Comparison of ENCODE assay signal across 1 cellular context in the genomic region with DNA sequence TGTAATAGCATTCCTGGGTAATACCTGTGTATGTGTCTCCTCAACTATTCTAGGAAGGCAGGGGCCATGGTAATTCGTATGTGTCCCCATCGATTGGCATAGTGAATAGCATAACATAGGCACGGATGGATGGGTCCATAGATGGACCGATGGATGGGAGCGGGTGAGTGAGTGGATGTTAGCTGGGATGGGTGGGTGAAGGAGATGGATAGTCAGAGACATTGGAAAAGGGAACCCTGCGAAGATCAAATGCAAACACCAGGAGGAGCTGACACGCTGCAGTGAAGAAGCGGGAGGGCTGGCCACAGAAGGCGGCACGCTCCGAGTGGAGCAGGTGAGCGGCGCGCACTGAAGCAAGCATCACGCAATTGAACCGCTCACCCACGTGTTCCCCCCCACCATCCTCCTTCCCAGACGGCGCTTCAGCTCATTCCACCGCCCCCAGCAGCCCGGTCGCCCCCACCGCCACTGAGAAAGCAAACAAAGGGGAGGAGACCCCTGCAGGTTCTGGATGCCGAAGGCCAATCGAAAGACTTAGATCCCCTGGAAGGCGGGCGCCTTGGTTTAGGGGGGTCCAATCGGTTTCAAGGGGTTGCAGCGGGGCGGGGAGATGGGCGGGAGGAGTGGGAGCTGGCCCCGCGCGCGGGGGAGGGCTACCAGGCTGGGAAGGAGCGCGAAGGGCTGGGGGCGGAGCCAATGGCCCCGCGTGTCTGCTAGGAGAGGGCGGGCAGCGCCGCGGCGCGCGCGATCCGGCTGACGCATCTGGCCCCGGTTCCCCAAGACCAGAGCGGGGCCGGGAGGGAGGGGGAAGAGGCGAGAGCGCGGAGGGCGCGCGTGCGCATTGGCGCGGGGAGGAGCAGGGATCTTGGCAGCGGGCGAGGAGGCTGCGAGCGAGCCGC.
A peak's percentile ranks its signal among the peaks of the same experiment; 100 is the strongest.
TF ChIP-seq lines count a peak whose summit lies in the region.

A gene (plus strand): TSS at position 839 of the 899 bp plus-strand sequence. CDS start 90 bp downstream, outside the sequence.

TF ChIP-seq in GM12878, 131 proteins besides CTCF, POLR2A, EP300 and RAD21 (continued from another document and continues in another):
- TF ChIP-seq, protein P1, sequence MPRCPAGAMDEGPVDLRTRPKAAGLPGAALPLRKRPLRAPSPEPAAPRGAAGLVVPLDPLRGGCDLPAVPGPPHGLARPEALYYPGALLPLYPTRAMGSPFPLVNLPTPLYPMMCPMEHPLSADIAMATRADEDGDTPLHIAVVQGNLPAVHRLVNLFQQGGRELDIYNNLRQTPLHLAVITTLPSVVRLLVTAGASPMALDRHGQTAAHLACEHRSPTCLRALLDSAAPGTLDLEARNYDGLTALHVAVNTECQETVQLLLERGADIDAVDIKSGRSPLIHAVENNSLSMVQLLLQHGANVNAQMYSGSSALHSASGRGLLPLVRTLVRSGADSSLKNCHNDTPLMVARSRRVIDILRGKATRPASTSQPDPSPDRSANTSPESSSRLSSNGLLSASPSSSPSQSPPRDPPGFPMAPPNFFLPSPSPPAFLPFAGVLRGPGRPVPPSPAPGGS (IDR thresholded peaks at IDR 0.05; ENCODE audit: borderline replicate concordance, insufficient read depth, low read depth, low read length, poor library complexity, severe bottlenecking): no peak
- TF ChIP-seq NFIC (IDR thresholded peaks at IDR 0.05; ENCODE audit: low read depth, low read length): no peak
- TF ChIP-seq BHLHE40 (IDR thresholded peaks at IDR 0.05; ENCODE audit: borderline replicate concordance in 1 of 2, low read depth in 2 of 2, low read length in 1 of 2): peak; percentile 83 to 91
- TF ChIP-seq ESRRA (IDR thresholded peaks at IDR 0.05; ENCODE audit: low read length): no peak
- peak; percentile 13; the same call in 1 of the 2 replicates for TF ChIP-seq RB1 (IDR thresholded peaks at IDR 0.05; ENCODE audit: borderline replicate concordance)
- no peak for TF ChIP-seq FOXM1 (IDR thresholded peaks at IDR 0.05; ENCODE audit: low read depth, low read length)
- TF ChIP-seq MYC (IDR thresholded peaks at IDR 0.05; ENCODE audit: insufficient read depth, insufficient read length, insufficient replicate concordance, low read length, severe bottlenecking): peak; percentile 55
- 0 out of 2 replicates have a peak, but pooled peaks have one; percentile 81 for TF ChIP-seq NBN (IDR thresholded peaks at IDR 0.05)
- TF ChIP-seq BRCA1 (IDR thresholded peaks at IDR 0.05; ENCODE audit: low read depth, low read length): no peak
- TF ChIP-seq, protein P2, sequence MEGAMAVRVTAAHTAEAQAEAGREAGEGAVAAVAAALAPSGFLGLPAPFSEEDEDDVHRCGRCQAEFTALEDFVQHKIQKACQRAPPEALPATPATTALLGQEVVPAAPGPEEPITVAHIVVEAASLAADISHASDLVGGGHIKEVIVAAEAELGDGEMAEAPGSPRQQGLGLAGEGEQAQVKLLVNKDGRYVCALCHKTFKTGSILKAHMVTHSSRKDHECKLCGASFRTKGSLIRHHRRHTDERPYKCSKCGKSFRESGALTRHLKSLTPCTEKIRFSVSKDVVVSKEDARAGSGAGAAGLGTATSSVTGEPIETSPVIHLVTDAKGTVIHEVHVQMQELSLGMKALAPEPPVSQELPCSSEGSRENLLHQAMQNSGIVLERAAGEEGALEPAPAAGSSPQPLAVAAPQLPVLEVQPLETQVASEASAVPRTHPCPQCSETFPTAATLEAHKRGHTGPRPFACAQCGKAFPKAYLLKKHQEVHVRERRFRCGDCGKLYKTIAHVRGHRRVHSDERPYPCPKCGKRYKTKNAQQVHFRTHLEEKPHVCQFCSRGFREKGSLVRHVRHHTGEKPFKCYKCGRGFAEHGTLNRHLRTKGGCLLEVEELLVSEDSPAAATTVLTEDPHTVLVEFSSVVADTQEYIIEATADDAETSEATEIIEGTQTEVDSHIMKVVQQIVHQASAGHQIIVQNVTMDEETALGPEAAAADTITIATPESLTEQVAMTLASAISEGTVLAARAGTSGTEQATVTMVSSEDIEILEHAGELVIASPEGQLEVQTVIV (IDR thresholded peaks at IDR 0.05; ENCODE audit: borderline replicate concordance, partially characterized antibody): no peak
- TF ChIP-seq RUNX3 (IDR thresholded peaks at IDR 0.05; ENCODE audit: low read length): peak; percentile 21; the same call in 1 of the 2 replicates
- TF ChIP-seq, protein P3, sequence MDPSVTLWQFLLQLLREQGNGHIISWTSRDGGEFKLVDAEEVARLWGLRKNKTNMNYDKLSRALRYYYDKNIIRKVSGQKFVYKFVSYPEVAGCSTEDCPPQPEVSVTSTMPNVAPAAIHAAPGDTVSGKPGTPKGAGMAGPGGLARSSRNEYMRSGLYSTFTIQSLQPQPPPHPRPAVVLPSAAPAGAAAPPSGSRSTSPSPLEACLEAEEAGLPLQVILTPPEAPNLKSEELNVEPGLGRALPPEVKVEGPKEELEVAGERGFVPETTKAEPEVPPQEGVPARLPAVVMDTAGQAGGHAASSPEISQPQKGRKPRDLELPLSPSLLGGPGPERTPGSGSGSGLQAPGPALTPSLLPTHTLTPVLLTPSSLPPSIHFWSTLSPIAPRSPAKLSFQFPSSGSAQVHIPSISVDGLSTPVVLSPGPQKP (IDR thresholded peaks at IDR 0.05; ENCODE audit: low read depth, low read length): no peak
- TF ChIP-seq TAF1 (IDR thresholded peaks at IDR 0.05; ENCODE audit: borderline replicate concordance, low read depth, low read length): peak; percentile 38; the same call in 1 of the 2 replicates
- peak; percentile 86; the same call in 1 of the 2 replicates for TF ChIP-seq HDGF (IDR thresholded peaks at IDR 0.05)
- TF ChIP-seq POLR2AphosphoS2 (IDR thresholded peaks at IDR 0.05; ENCODE audit: low read depth, low read length): no peak
- TF ChIP-seq, protein P4, sequence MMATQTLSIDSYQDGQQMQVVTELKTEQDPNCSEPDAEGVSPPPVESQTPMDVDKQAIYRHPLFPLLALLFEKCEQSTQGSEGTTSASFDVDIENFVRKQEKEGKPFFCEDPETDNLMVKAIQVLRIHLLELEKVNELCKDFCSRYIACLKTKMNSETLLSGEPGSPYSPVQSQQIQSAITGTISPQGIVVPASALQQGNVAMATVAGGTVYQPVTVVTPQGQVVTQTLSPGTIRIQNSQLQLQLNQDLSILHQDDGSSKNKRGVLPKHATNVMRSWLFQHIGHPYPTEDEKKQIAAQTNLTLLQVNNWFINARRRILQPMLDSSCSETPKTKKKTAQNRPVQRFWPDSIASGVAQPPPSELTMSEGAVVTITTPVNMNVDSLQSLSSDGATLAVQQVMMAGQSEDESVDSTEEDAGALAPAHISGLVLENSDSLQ (IDR thresholded peaks at IDR 0.05): peak; percentile 57
- TF ChIP-seq GATAD2B (conservative IDR thresholded peaks at IDR 0.05; ENCODE audit: low read depth): 0 out of 2 replicates have a peak, but pooled peaks have one; percentile 24
- peak; percentile 76 for TF ChIP-seq SP1 (IDR thresholded peaks at IDR 0.05; ENCODE audit: low read depth, low read length)
- peak in 1 of 2 experiments; percentile 84; a peak in 1 of 3 replicates for TF ChIP-seq EGR1 (IDR thresholded peaks at IDR 0.05; ENCODE audit: borderline replicate concordance in 1 of 2, low read depth in 2 of 2, low read length in 2 of 2)
- peak; percentile 73; the same call in 1 of the 2 replicates for TF ChIP-seq EED (IDR thresholded peaks at IDR 0.05; ENCODE audit: low read depth)
- no peak for TF ChIP-seq MTA3 (IDR thresholded peaks at IDR 0.05; ENCODE audit: borderline replicate concordance, low read length)
- TF ChIP-seq HDAC2 (IDR thresholded peaks at IDR 0.05): no peak
- no peak for TF ChIP-seq ZNF217 (IDR thresholded peaks at IDR 0.05)
- TF ChIP-seq RFX5 (IDR thresholded peaks at IDR 0.05; ENCODE audit: low read depth, low read length): 0 out of 2 replicates have a peak, but pooled peaks have one; percentile 7
- TF ChIP-seq SMC3 (IDR thresholded peaks at IDR 0.05; ENCODE audit: borderline replicate concordance, low read length): peak; percentile 82
- TF ChIP-seq, protein P5, sequence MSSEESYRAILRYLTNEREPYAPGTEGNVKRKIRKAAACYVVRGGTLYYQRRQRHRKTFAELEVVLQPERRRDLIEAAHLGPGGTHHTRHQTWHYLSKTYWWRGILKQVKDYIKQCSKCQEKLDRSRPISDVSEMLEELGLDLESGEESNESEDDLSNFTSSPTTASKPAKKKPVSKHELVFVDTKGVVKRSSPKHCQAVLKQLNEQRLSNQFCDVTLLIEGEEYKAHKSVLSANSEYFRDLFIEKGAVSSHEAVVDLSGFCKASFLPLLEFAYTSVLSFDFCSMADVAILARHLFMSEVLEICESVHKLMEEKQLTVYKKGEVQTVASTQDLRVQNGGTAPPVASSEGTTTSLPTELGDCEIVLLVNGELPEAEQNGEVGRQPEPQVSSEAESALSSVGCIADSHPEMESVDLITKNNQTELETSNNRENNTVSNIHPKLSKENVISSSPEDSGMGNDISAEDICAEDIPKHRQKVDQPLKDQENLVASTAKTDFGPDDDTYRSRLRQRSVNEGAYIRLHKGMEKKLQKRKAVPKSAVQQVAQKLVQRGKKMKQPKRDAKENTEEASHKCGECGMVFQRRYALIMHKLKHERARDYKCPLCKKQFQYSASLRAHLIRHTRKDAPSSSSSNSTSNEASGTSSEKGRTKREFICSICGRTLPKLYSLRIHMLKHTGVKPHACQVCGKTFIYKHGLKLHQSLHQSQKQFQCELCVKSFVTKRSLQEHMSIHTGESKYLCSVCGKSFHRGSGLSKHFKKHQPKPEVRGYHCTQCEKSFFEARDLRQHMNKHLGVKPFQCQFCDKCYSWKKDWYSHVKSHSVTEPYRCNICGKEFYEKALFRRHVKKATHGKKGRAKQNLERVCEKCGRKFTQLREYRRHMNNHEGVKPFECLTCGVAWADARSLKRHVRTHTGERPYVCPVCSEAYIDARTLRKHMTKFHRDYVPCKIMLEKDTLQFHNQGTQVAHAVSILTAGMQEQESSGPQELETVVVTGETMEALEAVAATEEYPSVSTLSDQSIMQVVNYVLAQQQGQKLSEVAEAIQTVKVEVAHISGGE (CRISPR knock-in tag; IDR thresholded peaks at IDR 0.05): no peak
- TF ChIP-seq KLF5 (IDR thresholded peaks at IDR 0.05; ENCODE audit: partially characterized antibody): peak; percentile 72
- TF ChIP-seq SREBF1 (IDR thresholded peaks at IDR 0.05; ENCODE audit: low read length): no peak
- TF ChIP-seq RCOR1 (conservative IDR thresholded peaks at IDR 0.05; ENCODE audit: low read depth, low read length): no peak
- TF ChIP-seq, protein P6, sequence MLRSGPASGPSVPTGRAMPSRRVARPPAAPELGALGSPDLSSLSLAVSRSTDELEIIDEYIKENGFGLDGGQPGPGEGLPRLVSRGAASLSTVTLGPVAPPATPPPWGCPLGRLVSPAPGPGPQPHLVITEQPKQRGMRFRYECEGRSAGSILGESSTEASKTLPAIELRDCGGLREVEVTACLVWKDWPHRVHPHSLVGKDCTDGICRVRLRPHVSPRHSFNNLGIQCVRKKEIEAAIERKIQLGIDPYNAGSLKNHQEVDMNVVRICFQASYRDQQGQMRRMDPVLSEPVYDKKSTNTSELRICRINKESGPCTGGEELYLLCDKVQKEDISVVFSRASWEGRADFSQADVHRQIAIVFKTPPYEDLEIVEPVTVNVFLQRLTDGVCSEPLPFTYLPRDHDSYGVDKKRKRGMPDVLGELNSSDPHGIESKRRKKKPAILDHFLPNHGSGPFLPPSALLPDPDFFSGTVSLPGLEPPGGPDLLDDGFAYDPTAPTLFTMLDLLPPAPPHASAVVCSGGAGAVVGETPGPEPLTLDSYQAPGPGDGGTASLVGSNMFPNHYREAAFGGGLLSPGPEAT (IDR thresholded peaks at IDR 0.05; ENCODE audit: low read depth): peak; percentile 63
- no peak for TF ChIP-seq ZNF274 (IDR thresholded peaks at IDR 0.05; ENCODE audit: insufficient read depth, insufficient read length)
- TF ChIP-seq IKZF1 (conservative IDR thresholded peaks at IDR 0.05): peak; percentile 83
- TF ChIP-seq, protein P7, sequence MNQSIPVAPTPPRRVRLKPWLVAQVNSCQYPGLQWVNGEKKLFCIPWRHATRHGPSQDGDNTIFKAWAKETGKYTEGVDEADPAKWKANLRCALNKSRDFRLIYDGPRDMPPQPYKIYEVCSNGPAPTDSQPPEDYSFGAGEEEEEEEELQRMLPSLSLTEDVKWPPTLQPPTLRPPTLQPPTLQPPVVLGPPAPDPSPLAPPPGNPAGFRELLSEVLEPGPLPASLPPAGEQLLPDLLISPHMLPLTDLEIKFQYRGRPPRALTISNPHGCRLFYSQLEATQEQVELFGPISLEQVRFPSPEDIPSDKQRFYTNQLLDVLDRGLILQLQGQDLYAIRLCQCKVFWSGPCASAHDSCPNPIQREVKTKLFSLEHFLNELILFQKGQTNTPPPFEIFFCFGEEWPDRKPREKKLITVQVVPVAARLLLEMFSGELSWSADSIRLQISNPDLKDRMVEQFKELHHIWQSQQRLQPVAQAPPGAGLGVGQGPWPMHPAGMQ (IDR thresholded peaks at IDR 0.05; ENCODE audit: borderline replicate concordance): no peak
- 0 out of 2 replicates have a peak, but pooled peaks have one; percentile 6 for TF ChIP-seq CREM (IDR thresholded peaks at IDR 0.05; ENCODE audit: low read depth)
- TF ChIP-seq CHD4 (IDR thresholded peaks at IDR 0.05): no peak
- TF ChIP-seq SMARCA5 (IDR thresholded peaks at IDR 0.05): peak; percentile 88
- no peak for TF ChIP-seq RELA (IDR thresholded peaks at IDR 0.05; ENCODE audit: borderline replicate concordance, partially characterized antibody)
- TF ChIP-seq, protein P8, sequence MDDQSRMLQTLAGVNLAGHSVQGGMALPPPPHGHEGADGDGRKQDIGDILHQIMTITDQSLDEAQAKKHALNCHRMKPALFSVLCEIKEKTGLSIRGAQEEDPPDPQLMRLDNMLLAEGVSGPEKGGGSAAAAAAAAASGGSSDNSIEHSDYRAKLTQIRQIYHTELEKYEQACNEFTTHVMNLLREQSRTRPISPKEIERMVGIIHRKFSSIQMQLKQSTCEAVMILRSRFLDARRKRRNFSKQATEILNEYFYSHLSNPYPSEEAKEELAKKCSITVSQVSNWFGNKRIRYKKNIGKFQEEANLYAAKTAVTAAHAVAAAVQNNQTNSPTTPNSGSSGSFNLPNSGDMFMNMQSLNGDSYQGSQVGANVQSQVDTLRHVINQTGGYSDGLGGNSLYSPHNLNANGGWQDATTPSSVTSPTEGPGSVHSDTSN (IDR thresholded peaks at IDR 0.05; ENCODE audit: insufficient replicate concordance, low read depth, low read length): no peak
- no peak; the same call in 1 of the 2 replicates for TF ChIP-seq BACH1 (IDR thresholded peaks at IDR 0.05; ENCODE audit: borderline replicate concordance)
- peak; percentile 82 to 89 for TF ChIP-seq IKZF2 (IDR thresholded peaks at IDR 0.05)
- TF ChIP-seq NFXL1 (IDR thresholded peaks at IDR 0.05; ENCODE audit: borderline replicate concordance): no peak
- no peak for TF ChIP-seq MYB (IDR thresholded peaks at IDR 0.05; ENCODE audit: borderline replicate concordance, low read depth, low read length)
- TF ChIP-seq MXI1 (IDR thresholded peaks at IDR 0.05; ENCODE audit: low read depth, low read length): peak; percentile 70
- TF ChIP-seq ZNF384 (IDR thresholded peaks at IDR 0.05; ENCODE audit: borderline replicate concordance, low read depth, low read length): no peak
- no peak for TF ChIP-seq GABPA (IDR thresholded peaks at IDR 0.05; ENCODE audit: low read depth)
- TF ChIP-seq SMAD5 (IDR thresholded peaks at IDR 0.05; ENCODE audit: low read depth): no peak
- 0 out of 2 replicates have a peak, but pooled peaks have one; percentile 13 for TF ChIP-seq RAD51 (IDR thresholded peaks at IDR 0.05)
- 0 out of 2 replicates have a peak, but pooled peaks have one; percentile 30 for TF ChIP-seq YY1 (IDR thresholded peaks at IDR 0.05; ENCODE audit: low read depth, low read length)
- no peak for TF ChIP-seq CHD1 (IDR thresholded peaks at IDR 0.05; ENCODE audit: low read depth, low read length)
